ENCODE assay signal across 13 cellular contexts in the genomic region with DNA sequence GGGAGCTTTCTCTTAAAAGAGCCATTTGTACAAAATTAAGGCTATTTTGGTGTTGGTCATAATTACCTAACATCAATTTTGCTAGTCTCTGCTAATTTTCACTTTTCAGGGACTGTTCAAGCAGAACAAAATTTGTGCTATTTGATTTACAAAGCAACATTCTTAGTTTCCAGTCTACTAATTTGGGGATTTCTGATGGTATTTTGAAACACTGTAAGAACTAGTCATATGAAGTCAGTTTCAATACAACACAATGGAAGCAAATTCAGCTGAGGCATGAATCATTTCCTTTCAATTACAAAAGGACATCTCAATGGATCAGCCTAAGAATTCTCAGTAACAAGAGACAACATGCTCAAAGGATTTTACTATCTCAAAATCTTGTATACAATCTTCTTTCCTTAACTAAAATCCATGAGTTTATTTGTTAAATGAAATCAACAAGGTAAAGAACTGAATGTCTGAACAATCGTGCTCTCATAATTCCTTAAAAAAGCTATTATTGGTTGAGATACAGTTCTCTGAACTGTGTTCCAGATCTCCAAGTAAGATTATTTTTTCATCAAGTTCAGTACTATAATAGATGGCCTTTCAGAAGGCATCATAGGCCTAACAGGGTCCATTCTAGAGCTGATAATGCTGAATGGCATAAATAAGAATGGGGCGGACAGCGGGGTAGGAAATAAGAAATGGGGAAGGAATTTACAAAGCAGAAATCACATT.
DNase-seq lines count a peak whose midpoint lies in the region; ATAC-seq and TF ChIP-seq lines count a peak whose summit lies in the region.
"Had no signal": no experiment of that assay in that cellular context is flagged by ENCODE, and none has a peak within 500 bp of the region (broad histone marks: within the 10 kb centered on the region; RNA-seq: fewer than 3 reads in every experiment).

No MANE protein-coding gene starts in this region.

- CTCF ChIA-PET in activated CD4-positive, alpha-beta T cell treated with anti-CD3 and anti-CD28 coated beads for 36 hours (lab: Charles Lee) = interaction anchor here (0.7 kb wide), 1 partner anchor 90 kb away, joined by 3 read pairs; no protein-coding TSS in a partner anchor

- no peak overlapping the region for H3K4me3 ChIP-seq in astrocyte of the spinal cord (ENCODE audit: low read depth, low read length)

- intact Hi-C loops in activated CD4-positive, alpha-beta T cell treated with anti-CD3 and anti-CD28 coated beads for 36 hours (cut with DNase I, micrococcal nuclease) = loop anchor here in 1 of 2 experiments (5.0 kb wide), 1 partner anchor 106 kb away; no protein-coding TSS in a partner anchor

- H3K4me1 Mint-ChIP-seq in activated CD4-positive, alpha-beta T cell treated with anti-CD3 and anti-CD28 coated beads for 36 hours = peaks cover 22% of the 10 kb centered on the region
- H3K4me1 Mint-ChIP-seq in type B pancreatic cell (ENCODE audit: unreplicated experiment) = no peaks in the 10 kb centered on the region
- H3K4me1 Mint-ChIP-seq: activated naive CD8-positive, alpha-beta T cell treated with anti-CD3 and anti-CD28 coated beads, Interleukin-2, amount 10 ng/mL, durations not matched to agents 7 days and 5 days had no signal

- POLR2A ChIA-PET in activated CD4-positive, alpha-beta T cell treated with anti-CD3 and anti-CD28 coated beads for 36 hours (lab: Charles Lee) = no interaction called here

- H3K27ac Mint-ChIP-seq in activated CD4-positive, alpha-beta T cell treated with anti-CD3 and anti-CD28 coated beads for 36 hours = peak overlapping the region; percentile 61
- no peak overlapping the region for H3K27ac Mint-ChIP-seq in type B pancreatic cell
- H3K27ac Mint-ChIP-seq: activated naive CD8-positive, alpha-beta T cell treated with anti-CD3 and anti-CD28 coated beads, Interleukin-2, amount 10 ng/mL, durations not matched to agents 7 days and 5 days had no signal

- H3K36me3 Mint-ChIP-seq in activated CD4-positive, alpha-beta T cell treated with anti-CD3 and anti-CD28 coated beads for 36 hours (ENCODE audit: low read depth) = no peaks in the 10 kb centered on the region
- no peaks in the 10 kb centered on the region for H3K36me3 Mint-ChIP-seq in type B pancreatic cell
- H3K36me3 Mint-ChIP-seq: activated naive CD8-positive, alpha-beta T cell treated with anti-CD3 and anti-CD28 coated beads, Interleukin-2, amount 10 ng/mL, durations not matched to agents 7 days and 5 days had no signal

- in situ Hi-C loops in astrocyte of the spinal cord (cut with HindIII; ENCODE audit: low sequenced_read_pairs) = no loop called here

- ATAC-seq in activated CD4-positive, alpha-beta T cell treated with anti-CD3 and anti-CD28 coated beads for 36 hours = peak; percentile 88
- ATAC-seq in HG03095 (IDR thresholded peaks at IDR 0.05; ENCODE audit: unreplicated experiment) (peak; percentile 76), HG03175 (IDR thresholded peaks at IDR 0.05; ENCODE audit: unreplicated experiment) (no peak)
- peak; percentile 84 for ATAC-seq in stimulated activated naive CD8-positive, alpha-beta T cell treated with anti-CD3 and anti-CD28 coated beads, Interleukin-15, Interleukin-2, amounts not matched to agents 100 U/mL and 50 U/mL, for 24 hours

- DNase-seq in activated CD4-positive, alpha-beta T cell treated with anti-CD3 and anti-CD28 coated beads for 36 hours = no peak
- no peak for DNase-seq in activated CD4-positive, alpha-beta T cell treated with anti-CD3 and anti-CD28 coated beads for 48 hours
- DNase-seq in astrocyte of the spinal cord (ENCODE audit: low read depth, low spot score) (peak; percentile 57), type B pancreatic cell (ENCODE audit: extremely low spot score, unreplicated experiment) (no peak), NK-92 (lab: John Stamatoyannopoulos, UW; ENCODE audit: unreplicated experiment) (no peak)
- DNase-seq in stimulated activated naive CD8-positive, alpha-beta T cell treated with anti-CD3 and anti-CD28 coated beads, Interleukin-15, Interleukin-2, amounts not matched to agents 100 U/mL and 50 U/mL, for 24 hours = no peak
- DNase-seq: activated naive CD8-positive, alpha-beta T cell treated with anti-CD3 and anti-CD28 coated beads, Interleukin-2, amount 10 ng/mL, durations not matched to agents 7 days and 5 days; kidney; NCI-H187; stimulated activated CD4-positive, alpha-beta T cell treated with anti-CD3 and anti-CD28 coated beads, Interleukin-2, amount 100 ng/mL, for 24 hours; T-helper 2 cell had no signal

- TF ChIP-seq CTCF in astrocyte of the spinal cord (IDR thresholded peaks at IDR 0.05; ENCODE audit: low read depth, low read length) (no peak), type B pancreatic cell (conservative IDR thresholded peaks at IDR 0.05) (no peak)

- no peaks in the 10 kb centered on the region for H3K9me3 Mint-ChIP-seq in activated CD4-positive, alpha-beta T cell treated with anti-CD3 and anti-CD28 coated beads for 36 hours (ENCODE audit: low read depth)
- no peaks in the 10 kb centered on the region for H3K9me3 Mint-ChIP-seq in type B pancreatic cell

- H3K4me3 Mint-ChIP-seq in activated CD4-positive, alpha-beta T cell treated with anti-CD3 and anti-CD28 coated beads for 36 hours = no peak overlapping the region
- H3K4me3 Mint-ChIP-seq in type B pancreatic cell = no peak overlapping the region
- H3K4me3 Mint-ChIP-seq: activated naive CD8-positive, alpha-beta T cell treated with anti-CD3 and anti-CD28 coated beads, Interleukin-2, amount 10 ng/mL, durations not matched to agents 7 days and 5 days had no signal

- peaks cover 4% of the 10 kb centered on the region for H3K27me3 Mint-ChIP-seq in activated CD4-positive, alpha-beta T cell treated with anti-CD3 and anti-CD28 coated beads for 36 hours
- H3K27me3 Mint-ChIP-seq in type B pancreatic cell = no peaks in the 10 kb centered on the region
- H3K27me3 Mint-ChIP-seq: activated naive CD8-positive, alpha-beta T cell treated with anti-CD3 and anti-CD28 coated beads, Interleukin-2, amount 10 ng/mL, durations not matched to agents 7 days and 5 days had no signal
